10 cellular contexts compared by ENCODE assay signal in the genomic region with DNA sequence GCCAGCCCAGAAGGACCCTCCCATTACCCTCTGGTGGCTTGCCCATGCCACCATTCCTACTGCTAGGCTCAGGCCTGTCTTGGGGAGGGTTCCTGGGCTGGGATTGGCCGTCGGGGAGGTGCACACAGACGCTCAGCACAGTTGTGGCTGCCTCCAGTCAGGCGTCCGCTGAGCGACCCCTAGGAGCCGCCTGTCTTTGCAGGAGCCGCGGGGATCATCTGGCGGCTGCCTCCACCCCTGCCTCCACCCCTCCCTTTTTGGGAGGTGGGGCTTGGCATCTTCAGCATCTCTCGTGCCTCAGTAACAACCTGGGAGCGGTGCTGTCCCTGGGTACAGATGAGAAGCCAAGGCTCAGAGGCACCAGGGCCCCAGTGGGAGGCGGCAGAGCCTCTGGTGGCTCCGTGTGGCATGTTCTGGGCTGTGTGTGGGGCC. TPM values are rescaled to one million over a fixed set of nuclear protein-coding genes. Genes with fewer than 3 reads are reported as not detected.
DNase-seq lines count a peak whose midpoint lies in the region; ATAC-seq and TF ChIP-seq lines count a peak whose summit lies in the region.
"Had no signal": no experiment of that assay in that cellular context is flagged by ENCODE, and none has a peak within 500 bp of the region (broad histone marks: within the 10 kb centered on the region; RNA-seq: fewer than 3 reads in every experiment).

No MANE protein-coding gene starts in this region.

- peaks cover 7% of the 10 kb centered on the region for H3K27me3 Mint-ChIP-seq in glutamatergic neuron (ENCODE audit: unreplicated experiment)

- no peak overlapping the region for H3K27ac Mint-ChIP-seq in glutamatergic neuron (ENCODE audit: unreplicated experiment)

- peaks cover 25% of the 10 kb centered on the region for H3K4me1 ChIP-seq in SJSA1 (replicated peaks)
- H3K4me1 ChIP-seq: HAP-1 had no signal

- H3K4me1 Mint-ChIP-seq in glutamatergic neuron (ENCODE audit: low read depth, unreplicated experiment), result peaks cover 7% of the 10 kb centered on the region

- H3K36me3 Mint-ChIP-seq in glutamatergic neuron (ENCODE audit: unreplicated experiment), result no peaks in the 10 kb centered on the region

- DNase-seq in H4 (ENCODE audit: low spot score), result peak; percentile 88
- DNase-seq in SJSA1 (ENCODE audit: low read depth in 1 of 2, low spot score in 2 of 2), result no peak
- DNase-seq in glutamatergic neuron, result peak; percentile 48
- DNase-seq in smooth muscle cell of the brain vasculature (ENCODE audit: low read depth, low spot score), result peak; percentile 21
- DNase-seq in stimulated activated CD4-positive, alpha-beta T cell treated with anti-CD3 and anti-CD28 coated beads, Interleukin-4, amount 100 ng/mL, for 1 hour, result no peak
- DNase-seq in NCI-H2107 treated with DMSO at 0.1 percent for 48 hours (lab: John Stamatoyannopoulos, UW; ENCODE audit: unreplicated experiment), result no peak
- DNase-seq: activated CD4-positive, alpha-beta T cell treated with anti-CD3 and anti-CD28 coated beads for 1 hour had no signal

- H3K27me3 ChIP-seq in SJSA1 (replicated peaks), result no peaks in the 10 kb centered on the region

- ATAC-seq in GM18517 (IDR thresholded peaks at IDR 0.05; ENCODE audit: unreplicated experiment), result no peak
- no peak for ATAC-seq in HG03196 (IDR thresholded peaks at IDR 0.05; ENCODE audit: unreplicated experiment)

- H3K9me3 Mint-ChIP-seq in glutamatergic neuron (ENCODE audit: unreplicated experiment), result peaks cover 3% of the 10 kb centered on the region

- H3K9me3 ChIP-seq in SJSA1 (replicated peaks), result no peaks in the 10 kb centered on the region
- H3K9me3 ChIP-seq: HAP-1 had no signal

- H3K4me3 Mint-ChIP-seq in glutamatergic neuron (ENCODE audit: unreplicated experiment), result no peak overlapping the region

- no peaks in the 10 kb centered on the region for H3K36me3 ChIP-seq in SJSA1
- H3K36me3 ChIP-seq: HAP-1 had no signal

- no peak overlapping the region for H3K4me3 ChIP-seq in SJSA1
- H3K4me3 ChIP-seq: HAP-1 had no signal

- peak overlapping the region; percentile 54; the same call in 1 of the 2 replicates for H3K27ac ChIP-seq in SJSA1

- TF ChIP-seq CTCF in glutamatergic neuron (IDR thresholded peaks at IDR 0.05; ENCODE audit: partially characterized antibody, unreplicated experiment), result no peak

RNA-seq across cellular contexts. Expression of a gene that starts 39.6 kb away (rescaled TPM):
- 11.2 and 12.8 TPM in 2 replicates for total RNA-seq in H4 (2014; rRNA removed; shearing (Covaris generic))
- total RNA-seq in SJSA1 (2014; rRNA removed; shearing (Covaris generic)), result 12.2 and 15.7 TPM in 2 replicates
- total RNA-seq in glutamatergic neuron (ENCODE audit: unreplicated experiment), result 20.5 TPM

Comparison
In these comparisons a context has a peak if more than half of its experiments do, and no peak if none do; other contexts are left out.
1. DNase-seq: peak in H4 (single experiment), glutamatergic neuron (single experiment) and smooth muscle cell of the brain vasculature (single experiment); none in SJSA1 (0 of 2), stimulated activated CD4-positive, alpha-beta T cell treated with anti-CD3 and anti-CD28 coated beads, Interleukin-4, amount 100 ng/mL, for 1 hour (single experiment) and NCI-H2107 treated with DMSO at 0.1 percent for 48 hours (single experiment).